In the genomic region with DNA sequence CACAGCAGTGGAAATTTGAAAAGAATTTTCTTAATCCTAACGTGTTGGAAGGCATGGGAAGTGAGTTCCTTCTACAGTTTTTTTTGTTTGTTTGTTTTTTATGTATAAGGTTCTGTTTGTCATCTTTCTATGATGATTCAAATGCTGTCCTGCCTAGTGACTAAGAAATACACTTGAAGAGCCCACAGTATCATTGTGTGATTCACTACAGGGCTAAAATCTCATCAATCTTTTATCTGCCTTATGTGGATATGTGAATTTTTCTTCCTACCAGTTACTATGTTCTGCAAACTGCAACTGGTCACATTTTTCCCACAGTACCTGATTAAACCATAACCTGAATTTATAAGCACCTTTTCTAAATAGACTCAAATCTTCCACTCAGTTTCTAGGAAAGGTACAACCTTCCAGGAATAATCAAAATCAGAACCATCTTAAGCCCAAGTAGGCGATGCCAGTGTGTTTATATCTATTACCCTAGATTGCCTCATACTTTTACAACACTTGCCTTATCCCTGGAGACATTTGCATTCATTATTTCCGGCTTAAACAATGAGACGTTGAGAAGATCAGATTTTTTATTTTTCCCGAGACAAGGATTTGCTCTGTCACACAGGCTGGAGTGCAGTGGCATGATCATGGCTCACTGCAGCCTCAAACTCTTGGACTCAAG, we compare ENCODE assay signal across 32 cellular contexts.
DNase-seq lines count a peak whose midpoint lies in the region; ATAC-seq and TF ChIP-seq lines count a peak whose summit lies in the region.
"Had no signal": no experiment of that assay in that cellular context is flagged by ENCODE, and none has a peak within 500 bp of the region (broad histone marks: within the 10 kb centered on the region; RNA-seq: fewer than 3 reads in every experiment).

No MANE protein-coding gene starts in this region.

- no peaks in the 10 kb centered on the region for H3K27me3 Mint-ChIP-seq in WTC11 (ENCODE audit: low read depth)
- H3K27me3 Mint-ChIP-seq: activated CD4-positive, alpha-beta T cell treated with anti-CD3 and anti-CD28 coated beads, Interleukin-2, amount 10 ng/mL, durations not matched to agents 24 days and 14 days; stimulated activated memory B cell treated with anti-CD40 and anti-IgM and Interleukin-4, amounts not matched to agents 10 μg/mL and 1 μg/mL and 100 μg/mL, for 72 hours had no signal

- no peaks in the 10 kb centered on the region for H3K9me3 ChIP-seq in adipocyte (ENCODE audit: control insufficient read depth, low read length)
- H3K9me3 ChIP-seq: ascending aorta, lower lobe of right lung, Peyer's patch, prostate gland, right lobe of liver, transverse colon had no signal

- peaks cover 6% of the 10 kb centered on the region for H3K4me1 ChIP-seq in adipocyte (ENCODE audit: control insufficient read depth, insufficient read depth, low read length)
- H3K4me1 ChIP-seq: ascending aorta, lower lobe of right lung, Peyer's patch, prostate gland, right lobe of liver had no signal

- H3K4me1 Mint-ChIP-seq in WTC11 = peaks cover 6% of the 10 kb centered on the region
- H3K4me1 Mint-ChIP-seq: activated CD4-positive, alpha-beta T cell treated with anti-CD3 and anti-CD28 coated beads, Interleukin-2, amount 10 ng/mL, durations not matched to agents 24 days and 14 days; natural killer cell; stimulated activated memory B cell treated with anti-CD40 and anti-IgM and Interleukin-4, amounts not matched to agents 10 μg/mL and 1 μg/mL and 100 μg/mL, for 72 hours had no signal

- DNase-seq in DMS53 (lab: John Stamatoyannopoulos, UW) (peak; percentile 3), DMS53 treated with DMSO at 0.1 percent for 48 hours (lab: John Stamatoyannopoulos, UW; ENCODE audit: unreplicated experiment) (no peak), adipocyte (ENCODE audit: low read depth) (peak; percentile 25), fibroblast of pulmonary artery (ENCODE audit: low read depth) (peak; percentile 3), HuH-7.5 (ENCODE audit: low spot score) (no peak), T-helper 1 cell (no peak), WTC11 (ENCODE audit: low spot score) (no peak), NCI-H1417 treated with DMSO at 0.1 percent for 48 hours (lab: John Stamatoyannopoulos, UW) (no peak)
- DNase-seq: activated CD4-positive, alpha-beta T cell treated with anti-CD3 and anti-CD28 coated beads, Interleukin-2, amount 10 ng/mL, durations not matched to agents 24 days and 14 days; activated CD8-positive, alpha-beta memory T cell treated with anti-CD3 and anti-CD28 coated beads for 24 hours; activated T-cell treated with anti-CD3 and anti-CD28 coated beads for 4 hours; cortex of kidney; DND-41; effector memory CD4-positive, alpha-beta T cell; erythroblast; Kasumi-1; kidney glomerular epithelial cell; lower lobe of right lung; natural killer cell; NCI-H146; nucleus accumbens; Peyer's patch; right lobe of liver; SHP77; SW 1271; transverse colon had no signal

- CTCF ChIA-PET in WTC11 (lab: Charles Lee) = no interaction called here

- H3K9me3 Mint-ChIP-seq in WTC11 = no peaks in the 10 kb centered on the region
- H3K9me3 Mint-ChIP-seq: activated CD4-positive, alpha-beta T cell treated with anti-CD3 and anti-CD28 coated beads, Interleukin-2, amount 10 ng/mL, durations not matched to agents 24 days and 14 days; stimulated activated memory B cell treated with anti-CD40 and anti-IgM and Interleukin-4, amounts not matched to agents 10 μg/mL and 1 μg/mL and 100 μg/mL, for 72 hours had no signal

- no peak for TF ChIP-seq CTCF in fibroblast of pulmonary artery (IDR thresholded peaks at IDR 0.05; ENCODE audit: low read length, missing control alignments)
- no peak for TF ChIP-seq CTCF in WTC11 (IDR thresholded peaks at IDR 0.05)

- H3K36me3 ChIP-seq in adipocyte (ENCODE audit: control insufficient read depth, insufficient read depth, low read length, severe bottlenecking) = no peaks in the 10 kb centered on the region
- H3K36me3 ChIP-seq: ascending aorta, lower lobe of right lung, Peyer's patch, prostate gland, right lobe of liver, transverse colon had no signal

- ATAC-seq in WTC11 = no peak
- ATAC-seq: lower lobe of right lung; natural killer cell; right lobe of liver; stimulated activated memory B cell treated with anti-CD40 and anti-IgM and Interleukin-4, amounts not matched to agents 10 μg/mL and 1 μg/mL and 100 μg/mL, for 72 hours had no signal

- POLR2A ChIA-PET in WTC11 (lab: Charles Lee) = no interaction called here

- H3K27ac Mint-ChIP-seq in WTC11 = no peak overlapping the region
- H3K27ac Mint-ChIP-seq: activated CD4-positive, alpha-beta T cell treated with anti-CD3 and anti-CD28 coated beads, Interleukin-2, amount 10 ng/mL, durations not matched to agents 24 days and 14 days; activated naive CD8-positive, alpha-beta T cell; natural killer cell; stimulated activated memory B cell treated with anti-CD40 and anti-IgM and Interleukin-4, amounts not matched to agents 10 μg/mL and 1 μg/mL and 100 μg/mL, for 72 hours had no signal

- no peak overlapping the region for H3K9ac ChIP-seq in adipocyte (ENCODE audit: low read length)

- no peak overlapping the region for H3K4me3 Mint-ChIP-seq in WTC11
- H3K4me3 Mint-ChIP-seq: activated CD4-positive, alpha-beta T cell treated with anti-CD3 and anti-CD28 coated beads, Interleukin-2, amount 10 ng/mL, durations not matched to agents 24 days and 14 days; activated naive CD8-positive, alpha-beta T cell; CD14-positive monocyte; natural killer cell; stimulated activated memory B cell treated with anti-CD40 and anti-IgM and Interleukin-4, amounts not matched to agents 10 μg/mL and 1 μg/mL and 100 μg/mL, for 72 hours had no signal

- H3K36me3 Mint-ChIP-seq in WTC11 = no peaks in the 10 kb centered on the region
- H3K36me3 Mint-ChIP-seq: activated naive CD8-positive, alpha-beta T cell; CD14-positive monocyte; natural killer cell; stimulated activated memory B cell treated with anti-CD40 and anti-IgM and Interleukin-4, amounts not matched to agents 10 μg/mL and 1 μg/mL and 100 μg/mL, for 72 hours had no signal

- no peaks in the 10 kb centered on the region for H3K27me3 ChIP-seq in adipocyte (replicated peaks; ENCODE audit: control insufficient read depth, insufficient read depth, low read length)
- H3K27me3 ChIP-seq: ascending aorta, hepatocyte, Peyer's patch, right lobe of liver, transverse colon had no signal

- H3K4me3 ChIP-seq in adipocyte (ENCODE audit: low read length) (no peak overlapping the region), fibroblast of pulmonary artery (replicated peaks; ENCODE audit: low read depth, low read length) (no peak overlapping the region)
- H3K4me3 ChIP-seq: ascending aorta, hepatocyte, lower lobe of right lung, Peyer's patch, prostate gland, right lobe of liver, transverse colon had no signal

TF ChIP-seq in WTC11, 78 proteins besides CTCF, POLR2A, EP300 and RAD21 (continues in another document):
- TF ChIP-seq, protein P1, sequence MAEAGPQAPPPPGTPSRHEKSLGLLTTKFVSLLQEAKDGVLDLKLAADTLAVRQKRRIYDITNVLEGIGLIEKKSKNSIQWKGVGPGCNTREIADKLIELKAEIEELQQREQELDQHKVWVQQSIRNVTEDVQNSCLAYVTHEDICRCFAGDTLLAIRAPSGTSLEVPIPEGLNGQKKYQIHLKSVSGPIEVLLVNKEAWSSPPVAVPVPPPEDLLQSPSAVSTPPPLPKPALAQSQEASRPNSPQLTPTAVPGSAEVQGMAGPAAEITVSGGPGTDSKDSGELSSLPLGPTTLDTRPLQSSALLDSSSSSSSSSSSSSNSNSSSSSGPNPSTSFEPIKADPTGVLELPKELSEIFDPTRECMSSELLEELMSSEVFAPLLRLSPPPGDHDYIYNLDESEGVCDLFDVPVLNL (CRISPR knock-in tag; IDR thresholded peaks at IDR 0.05; ENCODE audit: borderline replicate concordance, low read depth) = no peak
- TF ChIP-seq, protein P2, sequence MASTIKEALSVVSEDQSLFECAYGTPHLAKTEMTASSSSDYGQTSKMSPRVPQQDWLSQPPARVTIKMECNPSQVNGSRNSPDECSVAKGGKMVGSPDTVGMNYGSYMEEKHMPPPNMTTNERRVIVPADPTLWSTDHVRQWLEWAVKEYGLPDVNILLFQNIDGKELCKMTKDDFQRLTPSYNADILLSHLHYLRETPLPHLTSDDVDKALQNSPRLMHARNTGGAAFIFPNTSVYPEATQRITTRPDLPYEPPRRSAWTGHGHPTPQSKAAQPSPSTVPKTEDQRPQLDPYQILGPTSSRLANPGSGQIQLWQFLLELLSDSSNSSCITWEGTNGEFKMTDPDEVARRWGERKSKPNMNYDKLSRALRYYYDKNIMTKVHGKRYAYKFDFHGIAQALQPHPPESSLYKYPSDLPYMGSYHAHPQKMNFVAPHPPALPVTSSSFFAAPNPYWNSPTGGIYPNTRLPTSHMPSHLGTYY (CRISPR knock-in tag; IDR thresholded peaks at IDR 0.05) = no peak
- TF ChIP-seq, protein P3, sequence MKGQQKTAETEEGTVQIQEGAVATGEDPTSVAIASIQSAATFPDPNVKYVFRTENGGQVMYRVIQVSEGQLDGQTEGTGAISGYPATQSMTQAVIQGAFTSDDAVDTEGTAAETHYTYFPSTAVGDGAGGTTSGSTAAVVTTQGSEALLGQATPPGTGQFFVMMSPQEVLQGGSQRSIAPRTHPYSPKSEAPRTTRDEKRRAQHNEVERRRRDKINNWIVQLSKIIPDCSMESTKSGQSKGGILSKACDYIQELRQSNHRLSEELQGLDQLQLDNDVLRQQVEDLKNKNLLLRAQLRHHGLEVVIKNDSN (CRISPR knock-in tag; IDR thresholded peaks at IDR 0.05) = no peak
- no peak for TF ChIP-seq FOXJ3 (CRISPR knock-in tag; IDR thresholded peaks at IDR 0.05; ENCODE audit: borderline replicate concordance)
- TF ChIP-seq, protein P4, sequence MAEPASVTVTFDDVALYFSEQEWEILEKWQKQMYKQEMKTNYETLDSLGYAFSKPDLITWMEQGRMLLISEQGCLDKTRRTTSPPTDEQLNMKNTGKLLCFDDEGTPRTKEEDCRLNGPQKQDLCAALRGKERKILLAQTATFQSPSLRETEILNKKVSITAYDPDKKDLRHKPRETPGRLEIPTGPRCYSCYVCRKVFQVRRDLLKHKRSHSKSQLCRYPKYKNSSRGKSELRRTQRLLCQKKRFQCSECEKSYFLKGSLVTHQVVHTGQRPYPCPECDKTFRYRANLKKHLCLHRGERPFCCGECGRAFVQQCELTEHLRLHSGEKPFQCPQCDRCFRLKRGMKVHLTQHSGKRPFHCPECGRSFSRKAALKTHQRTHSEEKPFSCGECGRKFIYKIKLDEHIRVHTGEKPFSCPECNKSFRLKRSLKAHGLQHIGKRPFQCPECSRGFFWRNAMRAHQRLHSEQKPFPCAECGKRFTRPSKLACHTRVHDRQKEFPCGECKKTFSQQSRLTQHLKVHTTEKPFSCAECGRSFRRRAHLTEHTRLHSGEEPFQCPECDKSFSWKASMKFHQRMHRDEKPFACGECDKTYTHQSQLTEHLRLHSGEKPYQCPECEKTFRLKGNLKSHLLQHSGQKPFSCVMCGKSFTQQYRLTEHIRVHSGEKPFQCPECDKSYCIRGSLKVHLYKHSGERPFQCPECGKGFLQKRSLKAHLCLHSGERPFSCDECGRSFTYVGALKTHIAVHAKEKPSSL (CRISPR knock-in tag; conservative IDR thresholded peaks at IDR 0.05) = no peak

Comparison
In these comparisons a context has a peak if more than half of its experiments do, and no peak if none do; other contexts are left out.
1. DNase-seq: peak in DMS53 (single experiment), adipocyte (single experiment) and fibroblast of pulmonary artery (single experiment); none in DMS53 treated with DMSO at 0.1 percent for 48 hours (single experiment), HuH-7.5 (single experiment), T-helper 1 cell (0 of 5), WTC11 (single experiment) and NCI-H1417 treated with DMSO at 0.1 percent for 48 hours (single experiment).